Comparison of ENCODE assay signal across 11 cellular contexts in genomic region chr3:29026301-29026700, GRCh38.
DNase-seq lines count a peak whose midpoint lies in the region; ATAC-seq and TF ChIP-seq lines count a peak whose summit lies in the region.
"Had no signal": no experiment of that assay in that cellular context is flagged by ENCODE, and none has a peak within 500 bp of the region (broad histone marks: within the 10 kb centered on the region; RNA-seq: fewer than 3 reads in every experiment).

No MANE protein-coding gene starts in this region.

- intact Hi-C loops in sigmoid colon (cut with DNase I) = no loop called here

- no peak for TF ChIP-seq POLR2A in sigmoid colon (IDR thresholded peaks at IDR 0.05)

- no peaks in the 10 kb centered on the region for H3K4me1 ChIP-seq in effector memory CD4-positive, alpha-beta T cell (ENCODE audit: control insufficient read depth, insufficient read depth, low read length, poor library complexity, severe bottlenecking)
- H3K4me1 ChIP-seq in right atrium auricular region = no peaks in the 10 kb centered on the region
- H3K4me1 ChIP-seq in sigmoid colon = no peaks in the 10 kb centered on the region

- H3K36me3 ChIP-seq in effector memory CD4-positive, alpha-beta T cell (ENCODE audit: control insufficient read depth, insufficient read depth, low read length) = no peaks in the 10 kb centered on the region
- H3K36me3 ChIP-seq in right atrium auricular region (no peaks in the 10 kb centered on the region), sigmoid colon (no peaks in the 10 kb centered on the region)

- no peak overlapping the region for H3K27ac ChIP-seq in effector memory CD4-positive, alpha-beta T cell (ENCODE audit: insufficient read depth, low read length, poor library complexity, severe bottlenecking)
- H3K27ac ChIP-seq in right atrium auricular region = no peak overlapping the region
- no peak overlapping the region for H3K27ac ChIP-seq in sigmoid colon

- H3K4me3 ChIP-seq in effector memory CD4-positive, alpha-beta T cell (ENCODE audit: insufficient read depth, low read depth, low read length, poor library complexity, severe bottlenecking) = no peak overlapping the region
- H3K4me3 ChIP-seq in right atrium auricular region = no peak overlapping the region
- H3K4me3 ChIP-seq in sigmoid colon = no peak overlapping the region

- WGBS in sigmoid colon, 2 donors = 75 to 77% methylated on average over 2 of the region's 2 CpGs

- peak; percentile 96 for ATAC-seq in GM18511 (IDR thresholded peaks at IDR 0.05; ENCODE audit: unreplicated experiment)
- peak; percentile 95 for ATAC-seq in GM19397 (IDR thresholded peaks at IDR 0.05; ENCODE audit: unreplicated experiment)
- ATAC-seq in HG02870 (IDR thresholded peaks at IDR 0.05; ENCODE audit: unreplicated experiment) = peak; percentile 94
- ATAC-seq in HG03558 (IDR thresholded peaks at IDR 0.05; ENCODE audit: extremely low read depth, unreplicated experiment) = peak; percentile 96
- ATAC-seq: HepG2, Right ventricle myocardium inferior had no signal

- no peaks in the 10 kb centered on the region for H3K9me3 ChIP-seq in effector memory CD4-positive, alpha-beta T cell (ENCODE audit: control insufficient read depth, low read length)
- H3K9me3 ChIP-seq in right atrium auricular region = no peaks in the 10 kb centered on the region
- H3K9me3 ChIP-seq in sigmoid colon = no peaks in the 10 kb centered on the region

- no peaks in the 10 kb centered on the region for H3K27me3 ChIP-seq in effector memory CD4-positive, alpha-beta T cell (replicated peaks; ENCODE audit: control insufficient read depth, insufficient read depth, low read length, poor library complexity, severe bottlenecking)
- H3K27me3 ChIP-seq in right atrium auricular region (no peaks in the 10 kb centered on the region), sigmoid colon (no peaks in the 10 kb centered on the region)

- no peak for DNase-seq in NCI-H2107 (lab: John Stamatoyannopoulos, UW)
- DNase-seq in effector memory CD4-positive, alpha-beta T cell = no peak
- no peak for DNase-seq in right atrium auricular region (ENCODE audit: low spot score)
- DNase-seq in sigmoid colon = no peak
- DNase-seq: NCI-H2227 treated with DMSO at 0.1 percent for 48 hours had no signal

- no peak for TF ChIP-seq EP300 in sigmoid colon (IDR thresholded peaks at IDR 0.05)

- TF ChIP-seq CTCF in right atrium auricular region (IDR thresholded peaks at IDR 0.05) (no peak), sigmoid colon (IDR thresholded peaks at IDR 0.05) (no peak)
